1 cellular context compared by ENCODE assay signal in genomic region chr5:150781706-150782614, GRCh38.
TF ChIP-seq lines count a peak whose summit lies in the region.

No MANE protein-coding gene starts in this region.

TF ChIP-seq in HepG2, 621 proteins besides CTCF, POLR2A, EP300 and RAD21 (continued from another document and continues in another):
- TF ChIP-seq, protein P1, sequence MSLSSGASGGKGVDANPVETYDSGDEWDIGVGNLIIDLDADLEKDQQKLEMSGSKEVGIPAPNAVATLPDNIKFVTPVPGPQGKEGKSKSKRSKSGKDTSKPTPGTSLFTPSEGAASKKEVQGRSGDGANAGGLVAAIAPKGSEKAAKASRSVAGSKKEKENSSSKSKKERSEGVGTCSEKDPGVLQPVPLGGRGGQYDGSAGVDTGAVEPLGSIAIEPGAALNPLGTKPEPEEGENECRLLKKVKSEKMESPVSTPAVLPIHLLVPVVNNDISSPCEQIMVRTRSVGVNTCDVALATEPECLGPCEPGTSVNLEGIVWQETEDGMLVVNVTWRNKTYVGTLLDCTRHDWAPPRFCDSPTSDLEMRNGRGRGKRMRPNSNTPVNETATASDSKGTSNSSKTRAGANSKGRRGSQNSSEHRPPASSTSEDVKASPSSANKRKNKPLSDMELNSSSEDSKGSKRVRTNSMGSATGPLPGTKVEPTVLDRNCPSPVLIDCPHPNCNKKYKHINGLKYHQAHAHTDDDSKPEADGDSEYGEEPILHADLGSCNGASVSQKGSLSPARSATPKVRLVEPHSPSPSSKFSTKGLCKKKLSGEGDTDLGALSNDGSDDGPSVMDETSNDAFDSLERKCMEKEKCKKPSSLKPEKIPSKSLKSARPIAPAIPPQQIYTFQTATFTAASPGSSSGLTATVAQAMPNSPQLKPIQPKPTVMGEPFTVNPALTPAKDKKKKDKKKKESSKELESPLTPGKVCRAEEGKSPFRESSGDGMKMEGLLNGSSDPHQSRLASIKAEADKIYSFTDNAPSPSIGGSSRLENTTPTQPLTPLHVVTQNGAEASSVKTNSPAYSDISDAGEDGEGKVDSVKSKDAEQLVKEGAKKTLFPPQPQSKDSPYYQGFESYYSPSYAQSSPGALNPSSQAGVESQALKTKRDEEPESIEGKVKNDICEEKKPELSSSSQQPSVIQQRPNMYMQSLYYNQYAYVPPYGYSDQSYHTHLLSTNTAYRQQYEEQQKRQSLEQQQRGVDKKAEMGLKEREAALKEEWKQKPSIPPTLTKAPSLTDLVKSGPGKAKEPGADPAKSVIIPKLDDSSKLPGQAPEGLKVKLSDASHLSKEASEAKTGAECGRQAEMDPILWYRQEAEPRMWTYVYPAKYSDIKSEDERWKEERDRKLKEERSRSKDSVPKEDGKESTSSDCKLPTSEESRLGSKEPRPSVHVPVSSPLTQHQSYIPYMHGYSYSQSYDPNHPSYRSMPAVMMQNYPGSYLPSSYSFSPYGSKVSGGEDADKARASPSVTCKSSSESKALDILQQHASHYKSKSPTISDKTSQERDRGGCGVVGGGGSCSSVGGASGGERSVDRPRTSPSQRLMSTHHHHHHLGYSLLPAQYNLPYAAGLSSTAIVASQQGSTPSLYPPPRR (CRISPR knock-in tag; IDR thresholded peaks at IDR 0.05; ENCODE audit: borderline replicate concordance) = peak; percentile 37; the same call in 1 of the 2 replicates
- TF ChIP-seq CENPBD1 (CRISPR knock-in tag; IDR thresholded peaks at IDR 0.05; ENCODE audit: borderline replicate concordance, low read depth) = no peak
- no peak for TF ChIP-seq IKZF1 (IDR thresholded peaks at IDR 0.05)
- TF ChIP-seq ZNF878 (CRISPR knock-in tag; IDR thresholded peaks at IDR 0.05) = no peak
- peak; percentile 23; the same call in 1 of the 2 replicates for TF ChIP-seq NFYB (CRISPR knock-in tag; IDR thresholded peaks at IDR 0.05)
- TF ChIP-seq ZNF614 (CRISPR knock-in tag; IDR thresholded peaks at IDR 0.05; ENCODE audit: borderline replicate concordance) = peak; percentile 16; the same call in 1 of the 2 replicates
- TF ChIP-seq ARID3A (IDR thresholded peaks at IDR 0.05; ENCODE audit: low read depth, low read length) = 0 out of 2 replicates have a peak, but pooled peaks have one; percentile 25
- TF ChIP-seq GATAD2A (CRISPR knock-in tag; IDR thresholded peaks at IDR 0.05) = no peak; the same call in 1 of the 2 replicates
- TF ChIP-seq FOXA1 (IDR thresholded peaks at IDR 0.05) = no peak
- no peak for TF ChIP-seq FOXA1 (CRISPR knock-in tag; IDR thresholded peaks at IDR 0.05)
- TF ChIP-seq ZNF337 (CRISPR knock-in tag; IDR thresholded peaks at IDR 0.05; ENCODE audit: borderline replicate concordance, low read depth) = no peak
- no peak for TF ChIP-seq ZNF672 (CRISPR knock-in tag; IDR thresholded peaks at IDR 0.05)
- no peak for TF ChIP-seq FOXK1 (CRISPR knock-in tag; IDR thresholded peaks at IDR 0.05; ENCODE audit: borderline replicate concordance, low read depth)
- no peak for TF ChIP-seq ZNF737 (CRISPR knock-in tag; IDR thresholded peaks at IDR 0.05; ENCODE audit: borderline replicate concordance)
- TF ChIP-seq IKZF5 (CRISPR knock-in tag; IDR thresholded peaks at IDR 0.05) = 0 out of 2 replicates have a peak, but pooled peaks have one; percentile 33
- no peak for TF ChIP-seq GTF3A (CRISPR knock-in tag; conservative IDR thresholded peaks at IDR 0.05)
- no peak for TF ChIP-seq ZNF766 (CRISPR knock-in tag; IDR thresholded peaks at IDR 0.05; ENCODE audit: borderline replicate concordance)
- TF ChIP-seq ZNF18 (CRISPR knock-in tag; IDR thresholded peaks at IDR 0.05; ENCODE audit: insufficient replicate concordance) = no peak
- peak; percentile 2; the same call in 1 of the 2 replicates for TF ChIP-seq DPF2 (CRISPR knock-in tag; IDR thresholded peaks at IDR 0.05; ENCODE audit: borderline replicate concordance, low read depth)
- TF ChIP-seq, protein P2, sequence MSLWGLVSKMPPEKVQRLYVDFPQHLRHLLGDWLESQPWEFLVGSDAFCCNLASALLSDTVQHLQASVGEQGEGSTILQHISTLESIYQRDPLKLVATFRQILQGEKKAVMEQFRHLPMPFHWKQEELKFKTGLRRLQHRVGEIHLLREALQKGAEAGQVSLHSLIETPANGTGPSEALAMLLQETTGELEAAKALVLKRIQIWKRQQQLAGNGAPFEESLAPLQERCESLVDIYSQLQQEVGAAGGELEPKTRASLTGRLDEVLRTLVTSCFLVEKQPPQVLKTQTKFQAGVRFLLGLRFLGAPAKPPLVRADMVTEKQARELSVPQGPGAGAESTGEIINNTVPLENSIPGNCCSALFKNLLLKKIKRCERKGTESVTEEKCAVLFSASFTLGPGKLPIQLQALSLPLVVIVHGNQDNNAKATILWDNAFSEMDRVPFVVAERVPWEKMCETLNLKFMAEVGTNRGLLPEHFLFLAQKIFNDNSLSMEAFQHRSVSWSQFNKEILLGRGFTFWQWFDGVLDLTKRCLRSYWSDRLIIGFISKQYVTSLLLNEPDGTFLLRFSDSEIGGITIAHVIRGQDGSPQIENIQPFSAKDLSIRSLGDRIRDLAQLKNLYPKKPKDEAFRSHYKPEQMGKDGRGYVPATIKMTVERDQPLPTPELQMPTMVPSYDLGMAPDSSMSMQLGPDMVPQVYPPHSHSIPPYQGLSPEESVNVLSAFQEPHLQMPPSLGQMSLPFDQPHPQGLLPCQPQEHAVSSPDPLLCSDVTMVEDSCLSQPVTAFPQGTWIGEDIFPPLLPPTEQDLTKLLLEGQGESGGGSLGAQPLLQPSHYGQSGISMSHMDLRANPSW (CRISPR knock-in tag; IDR thresholded peaks at IDR 0.05; ENCODE audit: borderline replicate concordance) = no peak
- no peak for TF ChIP-seq YEATS2 (CRISPR knock-in tag; IDR thresholded peaks at IDR 0.05; ENCODE audit: borderline replicate concordance)
- no peak for TF ChIP-seq DNMT3B (CRISPR knock-in tag; conservative IDR thresholded peaks at IDR 0.05)
- TF ChIP-seq, protein P3, sequence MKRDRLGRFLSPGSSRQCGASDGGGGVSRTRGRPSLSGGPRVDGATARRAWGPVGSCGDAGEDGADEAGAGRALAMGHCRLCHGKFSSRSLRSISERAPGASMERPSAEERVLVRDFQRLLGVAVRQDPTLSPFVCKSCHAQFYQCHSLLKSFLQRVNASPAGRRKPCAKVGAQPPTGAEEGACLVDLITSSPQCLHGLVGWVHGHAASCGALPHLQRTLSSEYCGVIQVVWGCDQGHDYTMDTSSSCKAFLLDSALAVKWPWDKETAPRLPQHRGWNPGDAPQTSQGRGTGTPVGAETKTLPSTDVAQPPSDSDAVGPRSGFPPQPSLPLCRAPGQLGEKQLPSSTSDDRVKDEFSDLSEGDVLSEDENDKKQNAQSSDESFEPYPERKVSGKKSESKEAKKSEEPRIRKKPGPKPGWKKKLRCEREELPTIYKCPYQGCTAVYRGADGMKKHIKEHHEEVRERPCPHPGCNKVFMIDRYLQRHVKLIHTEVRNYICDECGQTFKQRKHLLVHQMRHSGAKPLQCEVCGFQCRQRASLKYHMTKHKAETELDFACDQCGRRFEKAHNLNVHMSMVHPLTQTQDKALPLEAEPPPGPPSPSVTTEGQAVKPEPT (CRISPR knock-in tag; IDR thresholded peaks at IDR 0.05; ENCODE audit: low read depth) = no peak
- TF ChIP-seq HBP1 (CRISPR knock-in tag; IDR thresholded peaks at IDR 0.05; ENCODE audit: low read depth) = no peak
- TF ChIP-seq, protein P4, sequence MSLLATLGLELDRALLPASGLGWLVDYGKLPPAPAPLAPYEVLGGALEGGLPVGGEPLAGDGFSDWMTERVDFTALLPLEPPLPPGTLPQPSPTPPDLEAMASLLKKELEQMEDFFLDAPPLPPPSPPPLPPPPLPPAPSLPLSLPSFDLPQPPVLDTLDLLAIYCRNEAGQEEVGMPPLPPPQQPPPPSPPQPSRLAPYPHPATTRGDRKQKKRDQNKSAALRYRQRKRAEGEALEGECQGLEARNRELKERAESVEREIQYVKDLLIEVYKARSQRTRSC (CRISPR knock-in tag; IDR thresholded peaks at IDR 0.05; ENCODE audit: low read depth) = no peak
- TF ChIP-seq, protein P5, sequence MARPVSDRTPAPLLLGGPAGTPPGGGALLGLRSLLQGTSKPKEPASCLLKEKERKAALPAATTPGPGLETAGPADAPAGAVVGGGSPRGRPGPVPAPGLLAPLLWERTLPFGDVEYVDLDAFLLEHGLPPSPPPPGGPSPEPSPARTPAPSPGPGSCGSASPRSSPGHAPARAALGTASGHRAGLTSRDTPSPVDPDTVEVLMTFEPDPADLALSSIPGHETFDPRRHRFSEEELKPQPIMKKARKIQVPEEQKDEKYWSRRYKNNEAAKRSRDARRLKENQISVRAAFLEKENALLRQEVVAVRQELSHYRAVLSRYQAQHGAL (CRISPR knock-in tag; IDR thresholded peaks at IDR 0.05; ENCODE audit: not compliant biosample characterization) = no peak
- TF ChIP-seq, protein P6, sequence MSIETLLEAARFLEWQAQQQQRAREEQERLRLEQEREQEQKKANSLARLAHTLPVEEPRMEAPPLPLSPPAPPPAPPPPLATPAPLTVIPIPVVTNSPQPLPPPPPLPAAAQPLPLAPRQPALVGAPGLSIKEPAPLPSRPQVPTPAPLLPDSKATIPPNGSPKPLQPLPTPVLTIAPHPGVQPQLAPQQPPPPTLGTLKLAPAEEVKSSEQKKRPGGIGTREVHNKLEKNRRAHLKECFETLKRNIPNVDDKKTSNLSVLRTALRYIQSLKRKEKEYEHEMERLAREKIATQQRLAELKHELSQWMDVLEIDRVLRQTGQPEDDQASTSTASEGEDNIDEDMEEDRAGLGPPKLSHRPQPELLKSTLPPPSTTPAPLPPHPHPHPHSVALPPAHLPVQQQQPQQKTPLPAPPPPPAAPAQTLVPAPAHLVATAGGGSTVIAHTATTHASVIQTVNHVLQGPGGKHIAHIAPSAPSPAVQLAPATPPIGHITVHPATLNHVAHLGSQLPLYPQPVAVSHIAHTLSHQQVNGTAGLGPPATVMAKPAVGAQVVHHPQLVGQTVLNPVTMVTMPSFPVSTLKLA (IDR thresholded peaks at IDR 0.05) = no peak
- TF ChIP-seq ZNF33A (CRISPR knock-in tag; IDR thresholded peaks at IDR 0.05; ENCODE audit: borderline replicate concordance) = no peak
- no peak for TF ChIP-seq ZMAT3 (CRISPR knock-in tag; conservative IDR thresholded peaks at IDR 0.05)
- TF ChIP-seq CHD4 (IDR thresholded peaks at IDR 0.05; ENCODE audit: borderline replicate concordance, low read length) = no peak
- no peak for TF ChIP-seq ZNF644 (CRISPR knock-in tag; IDR thresholded peaks at IDR 0.05; ENCODE audit: low read depth)
